8 cellular contexts compared by ENCODE assay signal in the genomic region with DNA sequence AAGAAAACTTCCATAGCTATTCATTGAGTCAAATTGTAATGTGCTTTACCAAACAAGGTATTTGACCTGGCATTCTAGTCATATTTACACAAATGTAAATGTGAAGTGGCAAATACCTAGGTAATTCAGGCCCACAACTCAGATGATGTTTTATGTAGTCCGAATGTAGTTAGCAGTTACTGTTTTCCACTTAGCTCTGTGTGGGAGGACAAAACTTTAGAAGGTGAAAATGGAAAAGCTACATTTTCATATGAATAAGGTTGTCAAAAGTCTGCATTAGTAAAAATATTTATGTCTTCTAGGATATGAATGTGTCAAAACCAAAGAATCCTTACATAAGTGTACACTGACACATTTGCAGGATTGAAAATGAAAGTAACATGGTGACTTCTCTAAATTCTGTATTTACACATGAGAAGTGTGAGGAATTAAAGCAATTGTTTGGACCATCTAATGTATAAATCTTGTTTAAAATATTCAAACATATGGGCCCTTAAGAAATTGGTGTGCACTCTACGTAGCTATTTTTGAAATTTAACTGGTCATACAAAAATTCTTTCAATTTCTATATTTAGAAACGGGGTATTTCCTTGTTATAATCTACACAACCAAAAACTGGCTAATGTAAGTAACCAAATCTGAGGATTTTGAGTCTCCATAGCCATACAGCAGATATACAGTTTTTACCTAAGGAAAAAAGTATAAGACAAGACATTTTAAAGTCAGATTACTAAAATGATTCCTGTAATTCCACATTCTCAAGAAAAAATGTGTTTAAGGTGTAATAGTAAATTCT. TPM values are rescaled to one million over a fixed set of nuclear protein-coding genes. Genes with fewer than 3 reads are reported as not detected.
DNase-seq lines count a peak whose midpoint lies in the region; ATAC-seq and TF ChIP-seq lines count a peak whose summit lies in the region.

No MANE protein-coding gene starts in this region.

- ATAC-seq in foreskin keratinocyte (no peak), HG03460 (IDR thresholded peaks at IDR 0.05; ENCODE audit: unreplicated experiment) (no peak), HG02798 (IDR thresholded peaks at IDR 0.05; ENCODE audit: poor library complexity, unreplicated experiment) (no peak)
- ATAC-seq in stimulated activated naive B cell treated with anti-CD40 and anti-IgM and Interleukin-4, amounts not matched to agents 10 μg/mL and 1 μg/mL and 100 μg/mL, for 72 hours (replicated peaks) = no peak

- peaks cover 86% of the 10 kb centered on the region for H3K79me2 ChIP-seq in KMS-11 (ENCODE audit: insufficient read depth, low read depth)

- H3K36me3 ChIP-seq in KMS-11 (ENCODE audit: insufficient read depth) = peaks cover 29% of the 10 kb centered on the region; the same call in 1 of the 2 replicates

- TF ChIP-seq CTCF in KMS-11 (conservative IDR thresholded peaks at IDR 0.05; ENCODE audit: low read depth, low read length) (no peak), VCaP (conservative IDR thresholded peaks at IDR 0.05) (no peak), foreskin keratinocyte (conservative IDR thresholded peaks at IDR 0.05) (no peak)

- peak overlapping the region; percentile 89 to 97 for H3K4me3 Mint-ChIP-seq in stimulated activated naive B cell treated with anti-CD40 and anti-IgM and Interleukin-4, amounts not matched to agents 10 μg/mL and 1 μg/mL and 100 μg/mL, for 72 hours

- peaks cover 29 to 32% of the 10 kb centered on the region in 2 donors for H3K36me3 Mint-ChIP-seq in stimulated activated naive B cell treated with anti-CD40 and anti-IgM and Interleukin-4, amounts not matched to agents 10 μg/mL and 1 μg/mL and 100 μg/mL, for 72 hours

- no peaks in the 10 kb centered on the region for H3K27me3 Mint-ChIP-seq in stimulated activated naive B cell treated with anti-CD40 and anti-IgM and Interleukin-4, amounts not matched to agents 10 μg/mL and 1 μg/mL and 100 μg/mL, for 72 hours

- H3K27me3 ChIP-seq in KMS-11 (ENCODE audit: insufficient read depth, low read depth) (no peaks in the 10 kb centered on the region), foreskin keratinocyte (no peaks in the 10 kb centered on the region)

- no peak overlapping the region for H2AFZ ChIP-seq in KMS-11 (ENCODE audit: low read depth)

- peak overlapping the region; percentile 99 for H3K27ac Mint-ChIP-seq in stimulated activated naive B cell treated with anti-CD40 and anti-IgM and Interleukin-4, amounts not matched to agents 10 μg/mL and 1 μg/mL and 100 μg/mL, for 72 hours

- H3K9ac ChIP-seq in KMS-11 = peak overlapping the region; percentile 98

- DNase-seq in DMS153 (lab: John Stamatoyannopoulos, UW) (peak; percentile 53), foreskin keratinocyte (peak in 1 of 2 donors; percentile 78), epidermal melanocyte (ENCODE audit: insufficient read length, low spot score) (no peak)
- DNase-seq in stimulated activated naive B cell treated with anti-CD40 and anti-IgM and Interleukin-4, amounts not matched to agents 10 μg/mL and 1 μg/mL and 100 μg/mL, for 72 hours = no peak

- H4K20me1 ChIP-seq in KMS-11 (ENCODE audit: insufficient read depth) = no peaks in the 10 kb centered on the region

- H3K4me3 ChIP-seq in KMS-11 (IDR thresholded peaks at IDR 0.05; ENCODE audit: insufficient read depth, low read depth, low read length) = no peak overlapping the region

- H3K4me1 Mint-ChIP-seq in stimulated activated naive B cell treated with anti-CD40 and anti-IgM and Interleukin-4, amounts not matched to agents 10 μg/mL and 1 μg/mL and 100 μg/mL, for 72 hours = peaks cover 18 to 32% of the 10 kb centered on the region in 2 donors

- H3K9me3 Mint-ChIP-seq in stimulated activated naive B cell treated with anti-CD40 and anti-IgM and Interleukin-4, amounts not matched to agents 10 μg/mL and 1 μg/mL and 100 μg/mL, for 72 hours = no peaks in the 10 kb centered on the region

- H3K27ac ChIP-seq in KMS-11 (peak overlapping the region; percentile 98), VCaP (peak overlapping the region; percentile 99), foreskin keratinocyte (peak overlapping the region; percentile 90)

- peaks cover 6% of the 10 kb centered on the region for H3K4me1 ChIP-seq in KMS-11 (ENCODE audit: low read depth, poor library complexity, severe bottlenecking)
- peaks cover 32% of the 10 kb centered on the region for H3K4me1 ChIP-seq in foreskin keratinocyte

- peak overlapping the region; percentile 84 for H3K4me2 ChIP-seq in KMS-11

RNA-seq across cellular contexts. Expression of a gene that starts 5.4 kb away (rescaled TPM):
- 14.0 and 15.6 TPM in 2 replicates for total RNA-seq in foreskin keratinocyte
- 7.3 and 9.1 TPM in 2 replicates for polyA plus RNA-seq in foreskin keratinocyte

RNA-seq across cellular contexts. Expression of a gene that starts 26.6 kb away (rescaled TPM):
- 0.60 and 0.68 TPM in 2 replicates for total RNA-seq in foreskin keratinocyte
- polyA plus RNA-seq in foreskin keratinocyte = 0.36 and 0.51 TPM in 2 replicates
